Comparison of ENCODE assay signal across 11 cellular contexts in genomic region chr4:140158234-140159030, GRCh38. TPM values are rescaled to one million over a fixed set of nuclear protein-coding genes. Genes with fewer than 3 reads are reported as not detected.
DNase-seq lines count a peak whose midpoint lies in the region; ATAC-seq, FAIRE-seq and TF ChIP-seq lines count a peak whose summit lies in the region.
"Had no signal": no experiment of that assay in that cellular context is flagged by ENCODE, and none has a peak within 500 bp of the region (broad histone marks: within the 10 kb centered on the region; RNA-seq: fewer than 3 reads in every experiment).

No MANE protein-coding gene starts in this region.

- no peaks in the 10 kb centered on the region for H3K27me3 ChIP-seq in liver (ENCODE audit: control insufficient read depth in 4 of 4, insufficient read depth in 4 of 4, low read length in 3 of 4)
- peaks cover 0 to 9% of the 10 kb centered on the region in 2 experiments; a peak in 4 of 5 replicates for H3K27me3 ChIP-seq in HepG2 (ENCODE audit: control insufficient read depth in 1 of 2, insufficient read depth in 2 of 2, low read length in 2 of 2)

- no peak overlapping the region for H2AFZ ChIP-seq in HepG2 (ENCODE audit: low read length)

- TF ChIP-seq CTCF in liver (IDR thresholded peaks at IDR 0.05; ENCODE audit: low read depth, low read length, missing input control) (no peak), HepG2 (CRISPR knock-in tag; IDR thresholded peaks at IDR 0.05) (no peak), fibroblast of the aortic adventitia (IDR thresholded peaks at IDR 0.05; ENCODE audit: insufficient read depth, low read length) (no peak)

- H3K4me1 Mint-ChIP-seq in activated T-helper 1 cell treated with anti-CD3 and anti-CD28 coated beads, Interleukin-12 subunit alpha, Interleukin-12 subunit beta, Interleukin-2, Interleukin-4 antibody, amounts not matched to agents 30 ng/mL and 10 ng/mL and 1 ng/mL, durations not matched to agents 14 hours and 24 hours and 36 hours (ENCODE audit: low read depth): peaks cover 32% of the 10 kb centered on the region

- no peaks in the 10 kb centered on the region for H4K20me1 ChIP-seq in HepG2 (ENCODE audit: insufficient read depth, low read length)

- no peak for TF ChIP-seq EP300 in HepG2 (IDR thresholded peaks at IDR 0.05; ENCODE audit: low read depth in 2 of 2, low read length in 2 of 2)
- no peak for TF ChIP-seq EP300 in HepG2 (CRISPR knock-in tag; IDR thresholded peaks at IDR 0.05; ENCODE audit: borderline replicate concordance)

- no peak overlapping the region for H3K27ac Mint-ChIP-seq in activated T-helper 1 cell treated with anti-CD3 and anti-CD28 coated beads, Interleukin-12 subunit alpha, Interleukin-12 subunit beta, Interleukin-2, Interleukin-4 antibody, amounts not matched to agents 30 ng/mL and 10 ng/mL and 1 ng/mL, durations not matched to agents 14 hours and 24 hours and 36 hours
- H3K27ac Mint-ChIP-seq: natural killer cell had no signal

- BruUV-seq in HepG2 (replicated peaks; lab: Mats Ljungman, UMichigan): no TSS peak

- H3K9me3 ChIP-seq in liver (ENCODE audit: control insufficient read depth in 4 of 4, low read length in 3 of 4) (no peaks in the 10 kb centered on the region), HepG2 (ENCODE audit: low read length) (no peaks in the 10 kb centered on the region)

- no peaks in the 10 kb centered on the region for H3K79me2 ChIP-seq in HepG2 (ENCODE audit: insufficient read depth, low read length)

- in situ Hi-C loops in HepG2 (cut with HindIII; ENCODE audit: extremely low pct_ligation_motif_present, low pct_unique_long_range_greater_than_20kb): no loop called here

- H3K9me3 Mint-ChIP-seq in activated T-helper 1 cell treated with anti-CD3 and anti-CD28 coated beads, Interleukin-12 subunit alpha, Interleukin-12 subunit beta, Interleukin-2, Interleukin-4 antibody, amounts not matched to agents 30 ng/mL and 10 ng/mL and 1 ng/mL, durations not matched to agents 14 hours and 24 hours and 36 hours: no peaks in the 10 kb centered on the region
- H3K9me3 Mint-ChIP-seq: natural killer cell had no signal

- H3K9ac ChIP-seq in liver (ENCODE audit: low read depth in 1 of 2, low read length in 2 of 2): no peak overlapping the region
- H3K9ac ChIP-seq in HepG2 (ENCODE audit: insufficient read depth, low read depth, low read length): no peak overlapping the region

- H3K4me3 Mint-ChIP-seq in activated T-helper 1 cell treated with anti-CD3 and anti-CD28 coated beads, Interleukin-12 subunit alpha, Interleukin-12 subunit beta, Interleukin-2, Interleukin-4 antibody, amounts not matched to agents 30 ng/mL and 10 ng/mL and 1 ng/mL, durations not matched to agents 14 hours and 24 hours and 36 hours: no peak overlapping the region
- H3K4me3 Mint-ChIP-seq: natural killer cell had no signal

- peak; percentile 54 to 58 for TF ChIP-seq RAD21 in liver (IDR thresholded peaks at IDR 0.05)
- no peak for TF ChIP-seq RAD21 in HepG2 (CRISPR knock-in tag; IDR thresholded peaks at IDR 0.05)

- no peak for TF ChIP-seq POLR2A in HepG2 (IDR thresholded peaks at IDR 0.05; ENCODE audit: insufficient read depth in 1 of 2, low read depth in 2 of 2, low read length in 2 of 2)

- H3K27me3 Mint-ChIP-seq in activated T-helper 1 cell treated with anti-CD3 and anti-CD28 coated beads, Interleukin-12 subunit alpha, Interleukin-12 subunit beta, Interleukin-2, Interleukin-4 antibody, amounts not matched to agents 30 ng/mL and 10 ng/mL and 1 ng/mL, durations not matched to agents 14 hours and 24 hours and 36 hours (ENCODE audit: insufficient read depth): peaks cover 53% of the 10 kb centered on the region

- H3K4me1 ChIP-seq in liver (ENCODE audit: control insufficient read depth in 4 of 4, insufficient read depth in 4 of 4, low read length in 3 of 4) (peaks cover 2 to 19% (median 9%) of the 10 kb centered on the region in 4 donors), HepG2 (ENCODE audit: insufficient read depth, low read length) (peaks cover 10% of the 10 kb centered on the region)

- peaks cover 3% of the 10 kb centered on the region for H3K36me3 Mint-ChIP-seq in activated T-helper 1 cell treated with anti-CD3 and anti-CD28 coated beads, Interleukin-12 subunit alpha, Interleukin-12 subunit beta, Interleukin-2, Interleukin-4 antibody, amounts not matched to agents 30 ng/mL and 10 ng/mL and 1 ng/mL, durations not matched to agents 14 hours and 24 hours and 36 hours (ENCODE audit: low read depth)

- H3K4me2 ChIP-seq in HepG2 (ENCODE audit: low read depth, low read length): no peak overlapping the region

- ATAC-seq in HepG2: no peak
- no peak for ATAC-seq in GM19328 (IDR thresholded peaks at IDR 0.05; ENCODE audit: unreplicated experiment)
- ATAC-seq: natural killer cell had no signal

- FAIRE-seq in HepG2 (lab: Jason Lieb, UNC): no peak
- FAIRE-seq: GM12891 had no signal

- POLR2A ChIA-PET in HepG2 (lab: Yijun Ruan, JAX): no interaction called here

- CTCF ChIA-PET in HepG2 (lab: Yijun Ruan, JAX; ENCODE audit: low intra/inter-chr PET ratio, low total read pairs): no interaction called here

- no peaks in the 10 kb centered on the region for H3K36me3 ChIP-seq in liver (ENCODE audit: control insufficient read depth in 4 of 4, insufficient read depth in 3 of 4, low read depth in 1 of 4, low read length in 3 of 4)
- H3K36me3 ChIP-seq in HepG2 (replicated peaks in 1 of 2; ENCODE audit: control insufficient read depth in 1 of 2, insufficient read depth in 2 of 2, low read length in 2 of 2): no peaks in the 10 kb centered on the region

- intact Hi-C loops in HepG2 (cut with micrococcal nuclease; ENCODE audit: unreplicated experiment): no loop called here
- intact Hi-C loops in activated T-helper 1 cell treated with anti-CD3 and anti-CD28 coated beads, Interleukin-12 subunit alpha, Interleukin-12 subunit beta, Interleukin-2, Interleukin-4 antibody, amounts not matched to agents 30 ng/mL and 10 ng/mL and 1 ng/mL, durations not matched to agents 14 hours and 24 hours and 36 hours (cut with micrococcal nuclease): loop anchor here (5.0 to 10.0 kb wide), 2 partner anchors 706 to 894 kb away; partner anchors contain the start of gene RAB33B

- H3K4me3 ChIP-seq in liver (ENCODE audit: low read depth in 1 of 3, low read length in 3 of 3) (no peak overlapping the region), HepG2 (replicated peaks in 1 of 3; ENCODE audit: insufficient read depth in 1 of 3, low read depth in 2 of 3, low read length in 3 of 3) (no peak overlapping the region), fibroblast of the aortic adventitia (ENCODE audit: low read depth, low read length) (no peak overlapping the region)

- DNase-seq in HepG2 (ENCODE audit: low spot score): no peak
- DNase-seq in SHP77 (lab: John Stamatoyannopoulos, UW): peak; percentile 37 to 63
- DNase-seq in fibroblast of the aortic adventitia (ENCODE audit: low read depth): peak; percentile 83
- peak; percentile 48 for DNase-seq in ureter (ENCODE audit: low spot score)
- no peak for DNase-seq in amniotic stem cell (lab: John Stamatoyannopoulos, UW)
- no peak for DNase-seq in activated T-helper 1 cell treated with anti-CD3 and anti-CD28 coated beads, Interleukin-12 subunit alpha, Interleukin-12 subunit beta, Interleukin-2, Interleukin-4 antibody, amounts not matched to agents 30 ng/mL and 10 ng/mL and 1 ng/mL, durations not matched to agents 14 hours and 24 hours and 36 hours (ENCODE audit: low spot score)
- DNase-seq: activated CD4-positive, CD25-positive, alpha-beta regulatory T cell treated with anti-CD3 and anti-CD28 coated beads, Interleukin-2, amount 50 U/mL, for 72 hours; natural killer cell had no signal

- WGBS in liver: 38% methylated on average over 5 of the region's 5 CpGs
- WGBS in HepG2 (ENCODE audit: low lambda C conversion rate): 42% methylated on average over 5 of the region's 5 CpGs

- H3K27ac ChIP-seq in liver (ENCODE audit: low read depth in 1 of 2, low read length in 2 of 2): peak overlapping the region in 1 of 2 donors; percentile 46
- H3K27ac ChIP-seq in HepG2 (ENCODE audit: extremely low read length, insufficient read depth, low read length): no peak overlapping the region

TF ChIP-seq in liver, 16 proteins besides CTCF, POLR2A, EP300 and RAD21 (continues in another document):
- TF ChIP-seq FOXA1 (IDR thresholded peaks at IDR 0.05) (no peak), HNF4A (conservative IDR thresholded peaks at IDR 0.05) (peak; percentile 63 to 69)

RNA-seq across cellular contexts. Expression of gene MAML3, which starts 4.4 kb away (rescaled TPM):
- total RNA-seq in liver (1 to 10 TPM; 3.2 to 4.3 TPM), HepG2 (2016; rRNA removed; fragmentation: Illumina TruSeq; extraction: Trizol) (0.13 TPM in 1 of 2 replicates, not detected in the other), fibroblast of the aortic adventitia (ENCODE audit: low replicate concordance) (3.1 and 4.6 TPM in 2 replicates), ureter (23.4 TPM)
- polyA plus RNA-seq in liver (1 to 10 TPM; 1.3 to 2.2 TPM), HepG2 (2011; rRNA removed) (0.04 and 0.05 TPM in 2 replicates)
- under 0.01 TPM in 1 of 2 replicates, not detected in the other for total RNA-seq in HepG2 (2016; cell fraction: cytosol; rRNA removed; fragmentation: Illumina TruSeq; extraction: Trizol; ENCODE audit: low read depth)
- 0.09 TPM in 1 of 2 replicates, not detected in the other for total RNA-seq in HepG2 (2016; cell fraction: insoluble cytoplasmic fraction; rRNA removed; fragmentation: Illumina TruSeq; extraction: Trizol)
- total RNA-seq in HepG2 (2016; cell fraction: membrane; rRNA removed; fragmentation: Illumina TruSeq; extraction: Trizol): not detected in 2 replicates
- not detected in 2 replicates for total RNA-seq in HepG2 (2016; cell fraction: nucleus; rRNA removed; fragmentation: Illumina TruSeq; extraction: Trizol)
- 0.07 and 0.08 TPM in 2 replicates for polyA plus RNA-seq in HepG2 (2011; cell fraction: cytosol; rRNA removed)
- 0.07 and 0.08 TPM in 2 replicates for polyA plus RNA-seq in HepG2 (2011; cell fraction: nucleus; rRNA removed)
- 0.25 and 0.36 TPM in 2 replicates for polyA plus RNA-seq in HepG2 (2012)
- not detected in 2 replicates for polyA plus RNA-seq in HepG2 (2016; cell fraction: cytosol; fragmentation: Illumina TruSeq; extraction: Trizol; ENCODE audit: low read depth)
- polyA plus RNA-seq in HepG2 (2016; cell fraction: insoluble cytoplasmic fraction; fragmentation: Illumina TruSeq; extraction: Trizol; ENCODE audit: low read depth): 0.04 TPM in 1 of 2 replicates, not detected in the other
- polyA plus RNA-seq in HepG2 (2016; cell fraction: membrane; fragmentation: Illumina TruSeq; extraction: Trizol; ENCODE audit: low read depth): not detected in 2 replicates
- not detected in 2 replicates for polyA plus RNA-seq in HepG2 (2016; cell fraction: nucleus; fragmentation: Illumina TruSeq; extraction: Trizol; ENCODE audit: insufficient read depth, low read depth)
- polyA minus RNA-seq in HepG2 (2011; rRNA and poly(A)+ RNA removed; ENCODE audit: low replicate concordance): 0.04 and 2.7 TPM in 2 replicates
- 0.30 TPM in 1 of 2 replicates, not detected in the other for polyA minus RNA-seq in HepG2 (2011; cell fraction: cytosol; rRNA and poly(A)+ RNA removed)
- 0.50 and 0.52 TPM in 2 replicates for polyA minus RNA-seq in HepG2 (2011; cell fraction: nucleus; rRNA and poly(A)+ RNA removed)
- 0.32 and 0.47 TPM in 2 replicates for total RNA-seq in activated T-helper 1 cell treated with anti-CD3 and anti-CD28 coated beads, Interleukin-12 subunit alpha, Interleukin-12 subunit beta, Interleukin-2, Interleukin-4 antibody, amounts not matched to agents 30 ng/mL and 10 ng/mL and 1 ng/mL, durations not matched to agents 14 hours and 24 hours and 36 hours

Comparison
In these comparisons a context has a peak if more than half of its experiments do, and no peak if none do; other contexts are left out.
1. DNase-seq: peak in SHP77 (2 of 2), fibroblast of the aortic adventitia (single experiment) and ureter (single experiment); none in HepG2 (single experiment), amniotic stem cell (single experiment) and activated T-helper 1 cell treated with anti-CD3 and anti-CD28 coated beads, Interleukin-12 subunit alpha, Interleukin-12 subunit beta, Interleukin-2, Interleukin-4 antibody, amounts not matched to agents 30 ng/mL and 10 ng/mL and 1 ng/mL, durations not matched to agents 14 hours and 24 hours and 36 hours (single experiment).